In genomic region chr9:131125038-131125287, GRCh38 we compare ENCODE assay signal across 8 cellular contexts. TPM values are rescaled to one million over a fixed set of nuclear protein-coding genes. Genes with fewer than 3 reads are reported as not detected.
DNase-seq lines count a peak whose midpoint lies in the region; ATAC-seq and TF ChIP-seq lines count a peak whose summit lies in the region.

No MANE protein-coding gene starts in this region.

- no peak for TF ChIP-seq EP300 in tibial nerve (IDR thresholded peaks at IDR 0.05)

- H3K27me3 Mint-ChIP-seq in activated T-cell treated with anti-CD3 and anti-CD28 coated beads, Interleukin-2, amount 50 U/mL, for 4 hours (ENCODE audit: low read depth) = peaks cover 4% of the 10 kb centered on the region

- H3K36me3 Mint-ChIP-seq in activated T-cell treated with anti-CD3 and anti-CD28 coated beads, Interleukin-2, amount 50 U/mL, for 4 hours (ENCODE audit: insufficient read depth) = peaks cover 20% of the 10 kb centered on the region

- H3K4me1 ChIP-seq in tibial nerve = peaks cover 0 to 30% (median 11%) of the 10 kb centered on the region in 4 donors

- TF ChIP-seq CTCF in tibial nerve (IDR thresholded peaks at IDR 0.05) (no peak), GM13977 (IDR thresholded peaks at IDR 0.05; ENCODE audit: extremely low read depth, insufficient read depth, missing control alignments) (no peak)

- H3K9me3 Mint-ChIP-seq in activated T-cell treated with anti-CD3 and anti-CD28 coated beads, Interleukin-2, amount 50 U/mL, for 4 hours = no peaks in the 10 kb centered on the region

- no peaks in the 10 kb centered on the region for H3K9me3 ChIP-seq in tibial nerve

- intact Hi-C loops in left colon (cut with DNase I, micrococcal nuclease) = no loop called here

- TF ChIP-seq POLR2A in tibial nerve (IDR thresholded peaks at IDR 0.05) = no peak

- ATAC-seq in activated T-cell treated with anti-CD3 and anti-CD28 coated beads, Interleukin-2, amount 50 U/mL, for 4 hours = no peak
- peak; percentile 4 for ATAC-seq in left colon
- no peak for ATAC-seq in HG02642 (IDR thresholded peaks at IDR 0.05; ENCODE audit: poor library complexity, unreplicated experiment)

- H3K27ac ChIP-seq in angular gyrus (ENCODE audit: low read depth, low read length) (peak overlapping the region; percentile 82), tibial nerve (peak overlapping the region; percentile 71 to 93 (median 84))

- 2 to 4% methylated on average over 7 of the region's 7 CpGs for WGBS in tibial nerve, 2 donors

- peak overlapping the region; percentile 98 for H3K4me3 Mint-ChIP-seq in activated T-cell treated with anti-CD3 and anti-CD28 coated beads, Interleukin-2, amount 50 U/mL, for 4 hours

- DNase-seq in activated T-cell treated with anti-CD3 and anti-CD28 coated beads, Interleukin-2, amount 50 U/mL, for 4 hours = no peak
- no peak for DNase-seq in activated T-cell treated with anti-CD3 and anti-CD28 coated beads, Interleukin-2, amount 50 U/mL, for 1 hour
- DNase-seq in left colon (no peak), tibial nerve (ENCODE audit: low spot score in 2 of 2) (no peak), pons (ENCODE audit: low spot score) (no peak), GM13977 (ENCODE audit: low spot score) (no peak)

- peak overlapping the region; percentile 37 to 98 (median 75) for H3K4me3 ChIP-seq in tibial nerve

- in situ Hi-C loops in GM13977 (cut with MboI; ENCODE audit: low pct_unique_long_range_greater_than_20kb, low sequenced_read_pairs, unreplicated experiment) = no loop called here

- peaks cover 33% of the 10 kb centered on the region for H3K4me1 Mint-ChIP-seq in activated T-cell treated with anti-CD3 and anti-CD28 coated beads, Interleukin-2, amount 50 U/mL, for 4 hours (ENCODE audit: low read depth)

- H3K27me3 ChIP-seq in tibial nerve = no peaks in the 10 kb centered on the region

- H3K36me3 ChIP-seq in tibial nerve = peaks cover 0 to 51% (median 0%) of the 10 kb centered on the region in 3 donors

RNA-seq across cellular contexts. Expression of gene NUP214, which starts 0.4 kb away (rescaled TPM):
- 10 to 100 TPM; 69.7 to 78.6 (median 76.3) TPM for total RNA-seq in activated T-cell treated with anti-CD3 and anti-CD28 coated beads, Interleukin-2, amount 50 U/mL, for 4 hours
- total RNA-seq in left colon (10 to 100 TPM; 44.1 to 55.1 TPM), tibial nerve (10 to 100 TPM; 39.8 to 94.2 (median 70.2) TPM)

RNA-seq across cellular contexts. Expression of gene AIF1L, which starts 28.6 kb away (rescaled TPM):
- total RNA-seq in activated T-cell treated with anti-CD3 and anti-CD28 coated beads, Interleukin-2, amount 50 U/mL, for 4 hours = 1 to 10 TPM in 1 of 3 donors, under 1 TPM in 2; 0.13 to 2.0 (median 0.27) TPM
- total RNA-seq in left colon (1 to 10 TPM; 2.7 to 3.7 TPM), tibial nerve (10 to 100 TPM; 42.9 to 55.9 (median 50.0) TPM)

Comparison
In these comparisons a context has a peak if more than half of its experiments do, and no peak if none do; other contexts are left out.
1. RNA of gene AIF1L, which starts 28.6 kb away (total RNA-seq): 42.9 to 55.9 TPM in tibial nerve; 2.7 to 3.7 TPM in left colon and 0.13 to 2.0 TPM in activated T-cell treated with anti-CD3 and anti-CD28 coated beads, Interleukin-2, amount 50 U/mL, for 4 hours; every median in the first group is over 4 times any median in the second.